In genomic region chr4:76547167-76547760, GRCh38 we compare ENCODE assay signal across 15 cellular contexts.
A peak's percentile ranks its signal among the peaks of the same experiment; 100 is the strongest.
DNase-seq lines count a peak whose midpoint lies in the region; ATAC-seq and TF ChIP-seq lines count a peak whose summit lies in the region.
"Had no signal": no experiment of that assay in that cellular context is flagged by ENCODE, and none has a peak within 500 bp of the region (broad histone marks: within the 10 kb centered on the region; RNA-seq: fewer than 3 reads in every experiment).

No MANE protein-coding gene starts in this region.

- ATAC-seq in WTC11 (no peak; the same call in 1 of the 2 replicates), thoracic aorta (ENCODE audit: insufficient number of reproducible peaks, low FRiP score, low read depth) (no peak)
- ATAC-seq: activated naive CD4-positive, alpha-beta T cell treated with anti-CD3 and anti-CD28 coated beads, Interleukin-2, amount 50 U/mL, for 72 hours; natural killer cell; stimulated activated naive CD8-positive, alpha-beta T cell treated with anti-CD3 and anti-CD28 coated beads, Interleukin-15, amount 100 ng/mL, for 72 hours had no signal

- peaks cover 25% of the 10 kb centered on the region for H3K4me1 ChIP-seq in hepatocyte (ENCODE audit: insufficient read depth)
- peaks cover 8 to 31% of the 10 kb centered on the region in 2 donors for H3K4me1 ChIP-seq in thoracic aorta (ENCODE audit: control insufficient read depth in 1 of 2, low read depth in 2 of 2)

- H3K9me3 Mint-ChIP-seq in WTC11, result peaks cover 9% of the 10 kb centered on the region; the same call in 1 of the 2 replicates
- H3K9me3 Mint-ChIP-seq in glutamatergic neuron (ENCODE audit: unreplicated experiment), result no peaks in the 10 kb centered on the region
- H3K9me3 Mint-ChIP-seq: central memory CD8-positive, alpha-beta T cell; natural killer cell had no signal

- H3K36me3 Mint-ChIP-seq in WTC11 (no peaks in the 10 kb centered on the region), glutamatergic neuron (ENCODE audit: unreplicated experiment) (no peaks in the 10 kb centered on the region)
- H3K36me3 Mint-ChIP-seq: activated naive CD4-positive, alpha-beta T cell treated with anti-CD3 and anti-CD28 coated beads, Interleukin-2, amount 50 U/mL, for 72 hours; natural killer cell had no signal

- H3K27me3 Mint-ChIP-seq in WTC11 (ENCODE audit: low read depth) (no peaks in the 10 kb centered on the region), glutamatergic neuron (ENCODE audit: unreplicated experiment) (no peaks in the 10 kb centered on the region)

- H3K4me1 Mint-ChIP-seq in WTC11 (peaks cover 33% of the 10 kb centered on the region), glutamatergic neuron (ENCODE audit: low read depth, unreplicated experiment) (no peaks in the 10 kb centered on the region)

- CTCF ChIA-PET in WTC11 (lab: Charles Lee), result interaction anchor here (0.6 to 1.3 kb wide), 3 partner anchors 9 to 211 kb away, joined by 3 to 4 read pairs (median 3); no protein-coding TSS in a partner anchor

- no peaks in the 10 kb centered on the region for H3K79me2 ChIP-seq in hepatocyte

- H3K9me2 ChIP-seq in hepatocyte (replicated peaks; ENCODE audit: insufficient read depth), result no peaks in the 10 kb centered on the region

- H3K27ac ChIP-seq in hepatocyte, result peak overlapping the region; percentile 86
- peak overlapping the region; percentile 72 to 74 for H3K27ac ChIP-seq in thoracic aorta

- TF ChIP-seq CTCF in WTC11 (IDR thresholded peaks at IDR 0.05), result no peak
- no peak for TF ChIP-seq CTCF in hepatocyte (IDR thresholded peaks at IDR 0.05; ENCODE audit: poor library complexity)
- TF ChIP-seq CTCF in thoracic aorta (IDR thresholded peaks at IDR 0.05), result no peak
- TF ChIP-seq CTCF in glutamatergic neuron (IDR thresholded peaks at IDR 0.05; ENCODE audit: partially characterized antibody, unreplicated experiment), result no peak

- H3K27me3 ChIP-seq in hepatocyte (no peaks in the 10 kb centered on the region), thoracic aorta (replicated peaks; ENCODE audit: insufficient read depth) (no peaks in the 10 kb centered on the region)

- WGBS in hepatocyte (ENCODE audit: low lambda C conversion rate, missing lambda C conversion rate), result 70% methylated on average over 11 of the region's 11 CpGs

- no peaks in the 10 kb centered on the region for H4K20me1 ChIP-seq in hepatocyte (ENCODE audit: insufficient read depth, poor library complexity, severe bottlenecking)

- H3K36me3 ChIP-seq in hepatocyte (replicated peaks; ENCODE audit: insufficient read depth, low read depth) (no peaks in the 10 kb centered on the region), thoracic aorta (no peaks in the 10 kb centered on the region)

- POLR2A ChIA-PET in WTC11 (lab: Charles Lee), result no interaction called here

- no peak overlapping the region for H2AFZ ChIP-seq in hepatocyte

- no peak overlapping the region for H3K4me2 ChIP-seq in hepatocyte

- H3K4me3 Mint-ChIP-seq in WTC11, result no peak overlapping the region
- no peak overlapping the region for H3K4me3 Mint-ChIP-seq in glutamatergic neuron (ENCODE audit: unreplicated experiment)
- H3K4me3 Mint-ChIP-seq: central memory CD8-positive, alpha-beta T cell; natural killer cell; stimulated activated naive CD8-positive, alpha-beta T cell treated with anti-CD3 and anti-CD28 coated beads, Interleukin-15, amount 100 ng/mL, for 72 hours had no signal

- H3K27ac Mint-ChIP-seq in WTC11 (peak overlapping the region; percentile 83), glutamatergic neuron (ENCODE audit: unreplicated experiment) (no peak overlapping the region)
- H3K27ac Mint-ChIP-seq: activated naive CD4-positive, alpha-beta T cell treated with anti-CD3 and anti-CD28 coated beads, Interleukin-2, amount 50 U/mL, for 72 hours; natural killer cell; stimulated activated naive CD8-positive, alpha-beta T cell treated with anti-CD3 and anti-CD28 coated beads, Interleukin-15, amount 100 ng/mL, for 72 hours had no signal

- H3K9me3 ChIP-seq in hepatocyte (ENCODE audit: low read depth) (no peaks in the 10 kb centered on the region), thoracic aorta (no peaks in the 10 kb centered on the region)

- no peak overlapping the region for H3K4me3 ChIP-seq in hepatocyte
- H3K4me3 ChIP-seq in thoracic aorta, result no peak overlapping the region
- H3K4me3 ChIP-seq: skin epidermis had no signal

- DNase-seq in NCI-H524 (lab: John Stamatoyannopoulos, UW) (peak; percentile 84 to 89), NCI-H524 treated with DMSO at 0.1 percent for 48 hours (lab: John Stamatoyannopoulos, UW) (no peak), WTC11 (ENCODE audit: low spot score) (no peak), hepatocyte (ENCODE audit: low spot score) (no peak), thoracic aorta (ENCODE audit: low spot score) (no peak), cerebellar cortex (ENCODE audit: low spot score) (no peak), NCI-H2227 (lab: John Stamatoyannopoulos, UW; ENCODE audit: unreplicated experiment) (no peak), glutamatergic neuron (no peak)
- DNase-seq: 8988T; hippocampal formation; natural killer cell; stimulated activated naive CD8-positive, alpha-beta T cell treated with anti-CD3 and anti-CD28 coated beads, Interleukin-15, amount 100 ng/mL, for 72 hours had no signal

TF ChIP-seq in WTC11, 78 proteins besides CTCF, POLR2A, EP300 and RAD21:
- TF ChIP-seq ZBTB43 (CRISPR knock-in tag; IDR thresholded peaks at IDR 0.05) (no peak), ZNF512 (CRISPR knock-in tag; IDR thresholded peaks at IDR 0.05; ENCODE audit: borderline replicate concordance) (no peak)

Comparison
In these comparisons a context has a peak if more than half of its experiments do, and no peak if none do; other contexts are left out.
1. DNase-seq: peak in NCI-H524 (2 of 2); none in NCI-H524 treated with DMSO at 0.1 percent for 48 hours (single experiment), WTC11 (single experiment), hepatocyte (single experiment), thoracic aorta (single experiment), cerebellar cortex (single experiment), NCI-H2227 (single experiment) and glutamatergic neuron (single experiment).